16 cellular contexts compared by ENCODE assay signal in genomic region chr5:148482196-148482595, GRCh38.
DNase-seq lines count a peak whose midpoint lies in the region; ATAC-seq and TF ChIP-seq lines count a peak whose summit lies in the region.
"Had no signal": no experiment of that assay in that cellular context is flagged by ENCODE, and none has a peak within 500 bp of the region (broad histone marks: within the 10 kb centered on the region; RNA-seq: fewer than 3 reads in every experiment).

No MANE protein-coding gene starts in this region.

- no peak for TF ChIP-seq POLR2A in upper lobe of left lung (IDR thresholded peaks at IDR 0.05)

- DNase-seq in GM23248 (no peak), coronary artery (ENCODE audit: low spot score) (no peak), left lung (peak in 1 of 2 donors; percentile 47), hepatic stellate cell (ENCODE audit: low spot score) (no peak), upper lobe of left lung (no peak), NCI-H526 (lab: John Stamatoyannopoulos, UW) (no peak)
- DNase-seq: activated B cell treated with CpG ODN at 0.5 μM for 24 hours, DMS79, NCI-H1436, NCI-H2081, NCI-H345, NCI-H748 treated with DMSO at 0.1 percent for 48 hours had no signal

- H3K79me2 ChIP-seq in GM23248 (ENCODE audit: insufficient read depth) (no peaks in the 10 kb centered on the region), Loucy (ENCODE audit: insufficient read depth, low read length) (no peaks in the 10 kb centered on the region)

- H3K9ac ChIP-seq in GM23248 (no peak overlapping the region), Loucy (ENCODE audit: low read depth, low read length, poor library complexity, severe bottlenecking) (no peak overlapping the region)
- H3K9ac ChIP-seq: BLaER1 treated with 17β-estradiol and CSF1 and Interleukin-3, amounts not matched to agents 10 nM and 100 nM had no signal

- H3K9me2 ChIP-seq in GM23248 (ENCODE audit: insufficient read depth) = no peaks in the 10 kb centered on the region
- H3K9me2 ChIP-seq in Loucy (replicated peaks; ENCODE audit: low read depth, low read length) = no peaks in the 10 kb centered on the region

- intact Hi-C loops in left lung (cut with DNase I) = no loop called here

- no peaks in the 10 kb centered on the region for H3K4me1 ChIP-seq in GM23248 (ENCODE audit: insufficient read depth)
- H3K4me1 ChIP-seq in Loucy (ENCODE audit: insufficient read depth, low read length, poor library complexity, severe bottlenecking) = no peaks in the 10 kb centered on the region
- peaks cover 0 to 3% of the 10 kb centered on the region in 2 donors for H3K4me1 ChIP-seq in left lung
- H3K4me1 ChIP-seq in upper lobe of left lung = peaks cover 0 to 8% (median 1%) of the 10 kb centered on the region in 4 donors
- H3K4me1 ChIP-seq: BLaER1 treated with 17β-estradiol and CSF1 and Interleukin-3, amounts not matched to agents 10 nM and 100 nM; tibial nerve had no signal

- H4K20me1 ChIP-seq in GM23248 (ENCODE audit: insufficient read depth) (no peaks in the 10 kb centered on the region), Loucy (ENCODE audit: insufficient read depth, low read length, poor library complexity, severe bottlenecking) (no peaks in the 10 kb centered on the region)
- H4K20me1 ChIP-seq: BLaER1 treated with 17β-estradiol and CSF1 and Interleukin-3, amounts not matched to agents 10 nM and 100 nM had no signal

- ATAC-seq in left lung = peak; percentile 37
- no peak for ATAC-seq in upper lobe of left lung (ENCODE audit: low FRiP score in 2 of 2)

- no peak overlapping the region for H3K27ac ChIP-seq in GM23248
- no peak overlapping the region for H3K27ac ChIP-seq in coronary artery
- no peak overlapping the region for H3K27ac ChIP-seq in left lung
- H3K27ac ChIP-seq in upper lobe of left lung = no peak overlapping the region
- H3K27ac ChIP-seq: BLaER1 treated with 17β-estradiol and CSF1 and Interleukin-3, amounts not matched to agents 10 nM and 100 nM; neutrophil; tibial nerve had no signal

- H3K27me3 ChIP-seq in GM23248 (replicated peaks; ENCODE audit: insufficient read depth) (peaks cover 30% of the 10 kb centered on the region), Loucy (ENCODE audit: insufficient read depth, low read length, poor library complexity, severe bottlenecking) (no peaks in the 10 kb centered on the region), left lung (no peaks in the 10 kb centered on the region), upper lobe of left lung (no peaks in the 10 kb centered on the region)
- H3K27me3 ChIP-seq: BLaER1 treated with 17β-estradiol and CSF1 and Interleukin-3, amounts not matched to agents 10 nM and 100 nM had no signal

- H3K4me2 ChIP-seq in GM23248 (ENCODE audit: unreplicated experiment) (no peak overlapping the region), Loucy (ENCODE audit: low read depth, low read length, poor library complexity, severe bottlenecking) (no peak overlapping the region)
- H3K4me2 ChIP-seq: BLaER1 treated with 17β-estradiol and CSF1 and Interleukin-3, amounts not matched to agents 10 nM and 100 nM had no signal

- in situ Hi-C loops in GM23248 (cut with MboI) = no loop called here

- H3K4me3 ChIP-seq in GM23248 (no peak overlapping the region), Loucy (ENCODE audit: low read length, poor library complexity, severe bottlenecking) (no peak overlapping the region), coronary artery (peak overlapping the region; percentile 31), left lung (no peak overlapping the region), upper lobe of left lung (no peak overlapping the region)
- H3K4me3 ChIP-seq: BLaER1 treated with 17β-estradiol and CSF1 and Interleukin-3, amounts not matched to agents 10 nM and 100 nM; tibial nerve had no signal

- no peak for TF ChIP-seq CTCF in Loucy (conservative IDR thresholded peaks at IDR 0.05; ENCODE audit: low read length)
- no peak for TF ChIP-seq CTCF in coronary artery (IDR thresholded peaks at IDR 0.05)
- TF ChIP-seq CTCF in left lung (IDR thresholded peaks at IDR 0.05) = no peak
- no peak for TF ChIP-seq CTCF in upper lobe of left lung (IDR thresholded peaks at IDR 0.05)

- WGBS in GM23248 (ENCODE audit: low coverage in 1 of 2, low lambda C conversion rate in 2 of 2, missing lambda C conversion rate in 2 of 2), 2 experiments = 44 to 45% methylated on average over 7 of the region's 7 CpGs
- WGBS in upper lobe of left lung, 2 donors = 62 to 79% methylated on average over 7 of the region's 7 CpGs

- H3K9me3 ChIP-seq in GM23248 (ENCODE audit: low read depth) (no peaks in the 10 kb centered on the region), Loucy (ENCODE audit: insufficient read depth, low read depth, low read length) (no peaks in the 10 kb centered on the region), left lung (no peaks in the 10 kb centered on the region), upper lobe of left lung (no peaks in the 10 kb centered on the region)
- H3K9me3 ChIP-seq: neutrophil, tibial nerve had no signal

- no peak for TF ChIP-seq EP300 in upper lobe of left lung (IDR thresholded peaks at IDR 0.05)

- H3F3A ChIP-seq in GM23248 (ENCODE audit: insufficient read depth) (no peaks in the 10 kb centered on the region), Loucy (ENCODE audit: low read depth) (no peaks in the 10 kb centered on the region)

- no peaks in the 10 kb centered on the region for H3K36me3 ChIP-seq in GM23248 (ENCODE audit: low read depth)
- no peaks in the 10 kb centered on the region for H3K36me3 ChIP-seq in Loucy (ENCODE audit: insufficient read depth, low read length)
- H3K36me3 ChIP-seq in left lung = no peaks in the 10 kb centered on the region
- no peaks in the 10 kb centered on the region for H3K36me3 ChIP-seq in upper lobe of left lung
- H3K36me3 ChIP-seq: BLaER1 treated with 17β-estradiol and CSF1 and Interleukin-3, amounts not matched to agents 10 nM and 100 nM; neutrophil; tibial nerve had no signal

- H2AFZ ChIP-seq in GM23248 = peak overlapping the region; percentile 84
- peak overlapping the region; percentile 85; the same call in 1 of the 2 replicates for H2AFZ ChIP-seq in Loucy (ENCODE audit: low read length)
